In the genomic region with DNA sequence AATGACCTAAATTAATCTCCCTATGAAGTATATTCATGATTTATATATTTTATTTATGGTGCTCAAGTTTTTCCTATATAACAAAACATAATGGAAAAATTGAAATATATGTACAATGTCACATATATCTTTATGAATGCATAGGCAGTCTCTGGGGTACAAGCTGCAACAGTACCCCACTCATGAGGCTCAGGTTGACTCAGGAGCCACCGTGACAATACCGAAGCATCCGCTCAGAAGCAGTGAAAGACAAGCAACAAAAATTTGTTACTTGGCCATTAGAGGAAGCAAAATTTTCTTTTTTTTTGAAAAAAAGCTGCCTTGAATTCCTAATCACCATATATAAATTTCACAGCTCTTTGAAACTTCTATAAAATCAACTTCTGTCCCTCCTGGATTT, we compare ENCODE assay signal across 1 cellular context.
TF ChIP-seq lines count a peak whose summit lies in the region.

No MANE protein-coding gene starts in this region.

TF ChIP-seq in GM23338, 12 proteins besides CTCF, POLR2A, EP300 and RAD21 (continued from another document):
- TF ChIP-seq, protein P1, sequence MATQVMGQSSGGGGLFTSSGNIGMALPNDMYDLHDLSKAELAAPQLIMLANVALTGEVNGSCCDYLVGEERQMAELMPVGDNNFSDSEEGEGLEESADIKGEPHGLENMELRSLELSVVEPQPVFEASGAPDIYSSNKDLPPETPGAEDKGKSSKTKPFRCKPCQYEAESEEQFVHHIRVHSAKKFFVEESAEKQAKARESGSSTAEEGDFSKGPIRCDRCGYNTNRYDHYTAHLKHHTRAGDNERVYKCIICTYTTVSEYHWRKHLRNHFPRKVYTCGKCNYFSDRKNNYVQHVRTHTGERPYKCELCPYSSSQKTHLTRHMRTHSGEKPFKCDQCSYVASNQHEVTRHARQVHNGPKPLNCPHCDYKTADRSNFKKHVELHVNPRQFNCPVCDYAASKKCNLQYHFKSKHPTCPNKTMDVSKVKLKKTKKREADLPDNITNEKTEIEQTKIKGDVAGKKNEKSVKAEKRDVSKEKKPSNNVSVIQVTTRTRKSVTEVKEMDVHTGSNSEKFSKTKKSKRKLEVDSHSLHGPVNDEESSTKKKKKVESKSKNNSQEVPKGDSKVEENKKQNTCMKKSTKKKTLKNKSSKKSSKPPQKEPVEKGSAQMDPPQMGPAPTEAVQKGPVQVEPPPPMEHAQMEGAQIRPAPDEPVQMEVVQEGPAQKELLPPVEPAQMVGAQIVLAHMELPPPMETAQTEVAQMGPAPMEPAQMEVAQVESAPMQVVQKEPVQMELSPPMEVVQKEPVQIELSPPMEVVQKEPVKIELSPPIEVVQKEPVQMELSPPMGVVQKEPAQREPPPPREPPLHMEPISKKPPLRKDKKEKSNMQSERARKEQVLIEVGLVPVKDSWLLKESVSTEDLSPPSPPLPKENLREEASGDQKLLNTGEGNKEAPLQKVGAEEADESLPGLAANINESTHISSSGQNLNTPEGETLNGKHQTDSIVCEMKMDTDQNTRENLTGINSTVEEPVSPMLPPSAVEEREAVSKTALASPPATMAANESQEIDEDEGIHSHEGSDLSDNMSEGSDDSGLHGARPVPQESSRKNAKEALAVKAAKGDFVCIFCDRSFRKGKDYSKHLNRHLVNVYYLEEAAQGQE (IDR thresholded peaks at IDR 0.05; ENCODE audit: unreplicated experiment) = no peak
- TF ChIP-seq, protein P2, sequence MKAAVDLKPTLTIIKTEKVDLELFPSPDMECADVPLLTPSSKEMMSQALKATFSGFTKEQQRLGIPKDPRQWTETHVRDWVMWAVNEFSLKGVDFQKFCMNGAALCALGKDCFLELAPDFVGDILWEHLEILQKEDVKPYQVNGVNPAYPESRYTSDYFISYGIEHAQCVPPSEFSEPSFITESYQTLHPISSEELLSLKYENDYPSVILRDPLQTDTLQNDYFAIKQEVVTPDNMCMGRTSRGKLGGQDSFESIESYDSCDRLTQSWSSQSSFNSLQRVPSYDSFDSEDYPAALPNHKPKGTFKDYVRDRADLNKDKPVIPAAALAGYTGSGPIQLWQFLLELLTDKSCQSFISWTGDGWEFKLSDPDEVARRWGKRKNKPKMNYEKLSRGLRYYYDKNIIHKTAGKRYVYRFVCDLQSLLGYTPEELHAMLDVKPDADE (IDR thresholded peaks at IDR 0.05) = no peak
- no peak for TF ChIP-seq EZH2phosphoT487 (IDR thresholded peaks at IDR 0.05; ENCODE audit: unreplicated experiment)
- no peak for TF ChIP-seq ZNF114 (CRISPR knock-in tag; IDR thresholded peaks at IDR 0.05)
- TF ChIP-seq NANOG (IDR thresholded peaks at IDR 0.05; ENCODE audit: borderline replicate concordance) = no peak
- no peak for TF ChIP-seq JUNB (IDR thresholded peaks at IDR 0.05; ENCODE audit: unreplicated experiment)
TF ChIP-seq in GM23338: peak in this region for 0.
